8 cellular contexts compared by ENCODE assay signal in the genomic region with DNA sequence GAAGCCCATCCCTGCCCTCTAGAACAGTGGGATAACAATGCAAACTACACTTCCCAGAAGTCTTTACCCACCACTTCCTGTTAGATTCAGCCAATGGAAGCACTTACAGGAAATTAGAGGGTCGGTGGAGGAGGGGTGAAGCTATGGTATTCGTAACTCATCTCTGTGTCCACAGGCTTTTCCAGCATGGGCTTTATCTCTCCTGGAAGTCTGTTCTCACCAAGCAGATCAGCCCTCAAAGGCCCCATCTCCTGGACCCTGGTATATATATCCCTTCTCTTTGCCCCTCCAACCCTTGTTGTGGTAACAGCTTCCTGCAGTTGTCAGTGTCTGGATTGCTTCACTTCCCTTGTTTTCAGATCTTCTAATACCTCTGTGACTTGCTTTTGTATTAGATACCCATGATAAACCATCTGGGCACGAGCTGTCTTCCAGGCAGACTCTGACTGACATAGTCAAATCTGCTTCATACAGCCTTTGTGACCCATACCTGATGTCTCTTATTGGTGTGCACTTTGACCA.
DNase-seq lines count a peak whose midpoint lies in the region; ATAC-seq and TF ChIP-seq lines count a peak whose summit lies in the region.

No MANE protein-coding gene starts in this region.

- peak; percentile 84 for DNase-seq in KBM-7
- DNase-seq in SW480 (ENCODE audit: low spot score) = peak; percentile 44
- DNase-seq in foreskin melanocyte = peak; percentile 35
- peak; percentile 19 for DNase-seq in neural crest cell (ENCODE audit: low read depth, low spot score)
- DNase-seq in GM13976 (ENCODE audit: low spot score) = no peak
- no peak for DNase-seq in PC-3

- no TSS peak for BruUV-seq in PC-3 (replicated peaks; lab: Mats Ljungman, UMichigan)

- TF ChIP-seq CTCF in neural crest cell (conservative IDR thresholded peaks at IDR 0.05) = no peak
- TF ChIP-seq CTCF in GM13976 (IDR thresholded peaks at IDR 0.05; ENCODE audit: borderline replicate concordance, control extremely low read depth, extremely low read depth, insufficient read depth, missing control alignments) = no peak
- TF ChIP-seq CTCF in PC-3 (conservative IDR thresholded peaks at IDR 0.05; ENCODE audit: low read depth, low read length) = no peak

- no peaks in the 10 kb centered on the region for H3F3A ChIP-seq in PC-3 (ENCODE audit: low read length, unreplicated experiment)

- CTCF ChIA-PET in PC-3 (lab: Charles Lee) = no interaction called here

- H3K27ac Mint-ChIP-seq in neural crest cell (ENCODE audit: unreplicated experiment) = peak overlapping the region; percentile 10

- ATAC-seq in GM18868 (IDR thresholded peaks at IDR 0.05; ENCODE audit: unreplicated experiment) = peak; percentile 90
- ATAC-seq in PC-3 = no peak

- peaks cover 17% of the 10 kb centered on the region for H3K4me1 Mint-ChIP-seq in neural crest cell

- H3K27me3 ChIP-seq in BLaER1 treated with 17β-estradiol and CSF1 and Interleukin-3, amounts not matched to agents 10 nM and 100 nM = no peaks in the 10 kb centered on the region
- H3K27me3 ChIP-seq in PC-3 (ENCODE audit: low read length) = no peaks in the 10 kb centered on the region

- H3K9ac ChIP-seq in BLaER1 treated with 17β-estradiol and CSF1 and Interleukin-3, amounts not matched to agents 10 nM and 100 nM = peak overlapping the region; percentile 73 to 88 (median 84)
- no peak overlapping the region for H3K9ac ChIP-seq in PC-3 (ENCODE audit: low read length)

- H3K27me3 Mint-ChIP-seq in neural crest cell (ENCODE audit: low read depth) = no peaks in the 10 kb centered on the region

- no peaks in the 10 kb centered on the region; a peak in 1 of 22 replicates for H3K9me3 ChIP-seq in BLaER1 treated with 17β-estradiol and CSF1 and Interleukin-3, amounts not matched to agents 10 nM and 100 nM (replicated peaks in 1 of 11)
- H3K9me3 ChIP-seq in PC-3 (ENCODE audit: low read length) = no peaks in the 10 kb centered on the region; the same call in 1 of the 2 replicates

- peak overlapping the region; percentile 49 to 71 (median 60) for H3K4me3 ChIP-seq in BLaER1 treated with 17β-estradiol and CSF1 and Interleukin-3, amounts not matched to agents 10 nM and 100 nM
- no peak overlapping the region for H3K4me3 ChIP-seq in PC-3 (ENCODE audit: low read length)

- H3K4me3 Mint-ChIP-seq in neural crest cell = peak overlapping the region; percentile 87

- peaks cover 7 to 24% (median 18%) of the 10 kb centered on the region in 10 experiments; a peak in 18 of 20 replicates for H3K4me1 ChIP-seq in BLaER1 treated with 17β-estradiol and CSF1 and Interleukin-3, amounts not matched to agents 10 nM and 100 nM
- H3K4me1 ChIP-seq in PC-3 (ENCODE audit: insufficient read depth, low read length) = no peaks in the 10 kb centered on the region

- no peaks in the 10 kb centered on the region for H3K9me2 ChIP-seq in PC-3 (replicated peaks; ENCODE audit: low read length)

- no peaks in the 10 kb centered on the region for H3K79me2 ChIP-seq in PC-3 (ENCODE audit: low read length)

- H3K4me2 ChIP-seq in BLaER1 treated with 17β-estradiol and CSF1 and Interleukin-3, amounts not matched to agents 10 nM and 100 nM = peak overlapping the region; percentile 73 to 93 (median 83)
- no peak overlapping the region for H3K4me2 ChIP-seq in PC-3 (ENCODE audit: low read length)

- POLR2A ChIA-PET in PC-3 (lab: Charles Lee; ENCODE audit: unreplicated experiment) = no interaction called here

- H3K27ac ChIP-seq in BLaER1 treated with 17β-estradiol and CSF1 and Interleukin-3, amounts not matched to agents 10 nM and 100 nM = peak overlapping the region; percentile 77 to 98 (median 95)
- no peak overlapping the region for H3K27ac ChIP-seq in PC-3 (ENCODE audit: low read length)

- no peaks in the 10 kb centered on the region for H3K36me3 ChIP-seq in BLaER1 treated with 17β-estradiol and CSF1 and Interleukin-3, amounts not matched to agents 10 nM and 100 nM
- H3K36me3 ChIP-seq in PC-3 (ENCODE audit: low read depth, low read length) = no peaks in the 10 kb centered on the region

- peaks cover 6% of the 10 kb centered on the region for H3K9me3 Mint-ChIP-seq in neural crest cell

- in situ Hi-C loops in KBM-7 (cut with MboI; ENCODE audit: low pct_unique_long_range_greater_than_20kb, low sequenced_read_pairs) (no loop called here), GM13976 (cut with MboI; ENCODE audit: low sequenced_read_pairs, unreplicated experiment) (no loop called here)

- no peaks in the 10 kb centered on the region for H3K36me3 Mint-ChIP-seq in neural crest cell (ENCODE audit: low read depth)

- intact Hi-C loops in PC-3 (cut with micrococcal nuclease) = no loop called here

- H2AFZ ChIP-seq in PC-3 (ENCODE audit: low read length) = no peak overlapping the region

- no peaks in the 10 kb centered on the region for H4K20me1 ChIP-seq in BLaER1 treated with 17β-estradiol and CSF1 and Interleukin-3, amounts not matched to agents 10 nM and 100 nM
- H4K20me1 ChIP-seq in PC-3 (ENCODE audit: low read length) = no peaks in the 10 kb centered on the region

Comparison
In these comparisons a context has a peak if more than half of its experiments do, and no peak if none do; other contexts are left out.
1. DNase-seq: peak in KBM-7 (single experiment), SW480 (single experiment), foreskin melanocyte (single experiment) and neural crest cell (single experiment); none in GM13976 (single experiment) and PC-3 (single experiment).